11 cellular contexts compared by ENCODE assay signal in genomic region chr4:56426273-56426672, GRCh38. TPM values are rescaled to one million over a fixed set of nuclear protein-coding genes. Genes with fewer than 3 reads are reported as not detected.
DNase-seq lines count a peak whose midpoint lies in the region; ATAC-seq and TF ChIP-seq lines count a peak whose summit lies in the region.
"Had no signal": no experiment of that assay in that cellular context is flagged by ENCODE, and none has a peak within 500 bp of the region (broad histone marks: within the 10 kb centered on the region; RNA-seq: fewer than 3 reads in every experiment).

No MANE protein-coding gene starts in this region.

- no peak overlapping the region for H3K4me3 ChIP-seq in coronary artery

- ATAC-seq in GM18502 (IDR thresholded peaks at IDR 0.05; ENCODE audit: poor library complexity, unreplicated experiment) (peak; percentile 92), GM19463 (IDR thresholded peaks at IDR 0.05; ENCODE audit: unreplicated experiment) (peak; percentile 89), HG02798 (IDR thresholded peaks at IDR 0.05; ENCODE audit: poor library complexity, unreplicated experiment) (peak; percentile 85), HG03442 (IDR thresholded peaks at IDR 0.05; ENCODE audit: unreplicated experiment) (peak; percentile 80)

- TF ChIP-seq CTCF in coronary artery (IDR thresholded peaks at IDR 0.05), result no peak

- no peak overlapping the region for H3K27ac ChIP-seq in substantia nigra (ENCODE audit: low read depth, low read length, poor library complexity, severe bottlenecking)
- no peak overlapping the region for H3K27ac ChIP-seq in coronary artery

- DNase-seq in substantia nigra (lab: John Stamatoyannopoulos, UW) (no peak), NCI-H345 (lab: John Stamatoyannopoulos, UW) (no peak), cardiac septum (ENCODE audit: low spot score) (no peak), coronary artery (ENCODE audit: low spot score) (no peak)
- DNase-seq: activated CD8-positive, alpha-beta memory T cell treated with anti-CD3 and anti-CD28 coated beads, Interleukin-2, amount 50 U/mL, for 4 hours; amniotic stem cell; stimulated activated CD4-positive, alpha-beta T cell treated with anti-CD3 and anti-CD28 coated beads, Interleukin-1b, Interleukin-23, amount 100 ng/mL, for 48 hours had no signal

- intact Hi-C loops in cardiac septum (cut with DNase I), result no loop called here

RNA-seq across cellular contexts. Expression of gene PPAT, which starts 9.1 kb away (rescaled TPM):
- 2.3 TPM for total RNA-seq in cardiac septum

RNA-seq across cellular contexts. Expression of gene PAICS, which starts 9.8 kb away (rescaled TPM):
- total RNA-seq in cardiac septum, result 27.1 TPM

RNA-seq across cellular contexts. Expression of gene AASDH, which starts 39.0 kb away (rescaled TPM):
- 8.1 TPM for total RNA-seq in cardiac septum

RNA-seq across cellular contexts. Expression of gene SRP72, which starts 41.1 kb away (rescaled TPM):
- 43.4 TPM for total RNA-seq in cardiac septum
